ENCODE assay signal across 1 cellular context in the genomic region with DNA sequence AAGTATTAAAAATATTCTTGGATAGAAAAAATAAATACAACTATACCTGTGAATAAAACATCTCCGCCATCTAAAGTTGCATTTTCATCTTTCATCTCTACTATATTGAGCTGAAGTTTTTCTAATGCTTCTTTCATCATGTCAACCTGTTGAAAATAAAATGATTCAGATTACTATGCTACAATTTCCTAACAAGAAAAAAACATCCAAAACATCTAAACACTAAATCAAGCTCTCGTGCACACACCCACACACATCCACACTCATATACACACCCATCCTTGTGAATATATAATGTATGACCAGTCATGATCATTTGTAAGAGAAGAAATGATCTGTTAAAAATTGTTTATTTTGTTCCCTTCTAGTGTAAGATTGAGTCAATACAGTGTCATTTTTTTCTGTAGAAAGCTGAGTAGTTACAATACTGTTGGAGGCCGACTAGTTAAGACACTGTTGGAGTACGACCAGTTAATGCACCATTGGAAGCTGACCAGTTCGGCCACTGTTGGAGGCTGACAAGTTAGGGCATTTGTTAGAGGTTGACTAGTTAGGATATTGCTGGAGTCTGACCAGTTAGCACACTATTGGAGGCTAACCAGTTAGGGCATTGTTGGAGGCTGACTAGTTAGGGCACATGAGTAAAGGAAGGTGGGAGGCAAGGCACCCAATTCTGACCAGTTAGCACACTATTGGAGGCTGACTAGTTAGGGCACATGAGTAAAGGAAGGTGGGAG.
TF ChIP-seq lines count a peak whose summit lies in the region.

No MANE protein-coding gene starts in this region.

TF ChIP-seq in SK-N-SH treated with all-trans-retinoic acid at 6 μM for 48 hours, 23 proteins besides CTCF, POLR2A, EP300 and RAD21 (continued from another document):
- TF ChIP-seq PPARA (CRISPR knock-in tag; IDR thresholded peaks at IDR 0.05; ENCODE audit: borderline replicate concordance) (no peak), CSRNP3 (CRISPR knock-in tag; IDR thresholded peaks at IDR 0.05) (no peak), ZNF8 (CRISPR knock-in tag; IDR thresholded peaks at IDR 0.05) (no peak), TCF4 (CRISPR knock-in tag; IDR thresholded peaks at IDR 0.05; ENCODE audit: borderline replicate concordance) (no peak), SNAI2 (CRISPR knock-in tag; IDR thresholded peaks at IDR 0.05) (no peak), GLIS3 (CRISPR knock-in tag; IDR thresholded peaks at IDR 0.05) (no peak), POU6F1 (CRISPR knock-in tag; IDR thresholded peaks at IDR 0.05; ENCODE audit: borderline replicate concordance, low read depth) (no peak)
